Comparison of ENCODE assay signal across 1 cellular context in genomic region chr1:40782371-40782956, GRCh38.
TF ChIP-seq lines count a peak whose summit lies in the region.

No MANE protein-coding gene starts in this region.

TF ChIP-seq in IMR-90, 13 proteins besides CTCF, POLR2A, EP300 and RAD21:
- TF ChIP-seq BHLHE40 (IDR thresholded peaks at IDR 0.05; ENCODE audit: low read depth, low read length) = no peak
- no peak for TF ChIP-seq SMC3 (IDR thresholded peaks at IDR 0.05; ENCODE audit: low read depth, low read length)
- no peak for TF ChIP-seq CHD1 (IDR thresholded peaks at IDR 0.05; ENCODE audit: low read depth, low read length)
- TF ChIP-seq CEBPB (IDR thresholded peaks at IDR 0.05; ENCODE audit: low read depth, low read length) = no peak
- no peak for TF ChIP-seq FOS (IDR thresholded peaks at IDR 0.05; ENCODE audit: low read depth, low read length)
- no peak for TF ChIP-seq MAFK (IDR thresholded peaks at IDR 0.05; ENCODE audit: low read depth, low read length)
- TF ChIP-seq NFE2L2 (IDR thresholded peaks at IDR 0.05; ENCODE audit: low read depth, low read length) = no peak
- no peak for TF ChIP-seq MXI1 (IDR thresholded peaks at IDR 0.05; ENCODE audit: borderline replicate concordance, low read depth, low read length)
